35 cellular contexts compared by ENCODE assay signal in the genomic region with DNA sequence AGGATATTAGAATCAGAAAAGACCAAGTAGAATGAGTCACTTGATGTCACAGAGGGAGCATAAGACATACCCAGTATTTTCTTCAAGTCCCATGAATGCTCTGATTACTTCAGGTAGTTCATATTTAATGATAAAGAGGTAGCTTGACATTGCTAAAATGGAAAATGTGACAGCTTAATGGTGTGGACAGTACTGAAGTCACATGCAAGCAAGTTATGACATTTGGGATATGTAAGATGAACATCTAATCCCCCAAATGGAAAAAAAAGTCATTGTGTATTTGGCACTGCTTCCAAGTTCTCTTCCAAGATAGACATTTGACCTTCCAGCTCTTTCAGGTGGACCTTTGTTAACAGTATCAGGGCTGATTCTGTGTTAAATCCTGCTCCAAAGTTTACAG.
"Had no signal": no experiment of that assay in that cellular context is flagged by ENCODE, and none has a peak within 500 bp of the region (broad histone marks: within the 10 kb centered on the region; RNA-seq: fewer than 3 reads in every experiment).

No MANE protein-coding gene starts in this region.

- H3K27me3 ChIP-seq: MG63 had no signal

- H3K4me3 ChIP-seq: MG63 had no signal

- DNase-seq: Karpas-422, Kasumi-1, MG63, MM.1S, MV-4-11, NCI-H1048, NCI-H1092, NCI-H1092 treated with DMSO at 0.1 percent for 48 hours, NCI-H1105, NCI-H1105 treated with DMSO at 0.1 percent for 48 hours, NCI-H1417, NCI-H1417 treated with DMSO at 0.1 percent for 48 hours, NCI-H1436, NCI-H1436 treated with DMSO at 0.1 percent for 48 hours, NCI-H146, NCI-H1694, NCI-H1694 treated with DMSO at 0.1 percent for 48 hours, NCI-H187, NCI-H187 treated with DMSO at 0.1 percent for 48 hours, NCI-H1930, NCI-H2029, NCI-H2029 treated with DMSO at 0.1 percent for 48 hours, NCI-H2081, NCI-H2081 treated with DMSO at 0.1 percent for 48 hours, NCI-H2107, NCI-H2171, NCI-H2171 treated with DMSO at 0.1 percent for 48 hours, NCI-H2227 treated with DMSO at 0.1 percent for 48 hours, NCI-H226, NCI-H345, NCI-H446, NCI-H446 treated with DMSO at 0.1 percent for 48 hours, NCI-H510A, NCI-H524, NCI-H524 treated with DMSO at 0.1 percent for 48 hours had no signal
